In genomic region chr7:105496501-105496900, GRCh38 we compare ENCODE assay signal across 13 cellular contexts. TPM values are rescaled to one million over a fixed set of nuclear protein-coding genes. Genes with fewer than 3 reads are reported as not detected.
A peak's percentile ranks its signal among the peaks of the same experiment; 100 is the strongest.
DNase-seq lines count a peak whose midpoint lies in the region; ATAC-seq and TF ChIP-seq lines count a peak whose summit lies in the region.
"Had no signal": no experiment of that assay in that cellular context is flagged by ENCODE, and none has a peak within 500 bp of the region (broad histone marks: within the 10 kb centered on the region; RNA-seq: fewer than 3 reads in every experiment).

No MANE protein-coding gene starts in this region.

- no peaks in the 10 kb centered on the region for H3K9me3 ChIP-seq in lung (ENCODE audit: control insufficient read depth in 2 of 2, insufficient read depth in 1 of 2, low read length in 1 of 2)
- H3K9me3 ChIP-seq: suprapubic skin had no signal

- H3K36me3 Mint-ChIP-seq in T-cell = peaks cover 22% of the 10 kb centered on the region

- no peak overlapping the region for H3K4me3 ChIP-seq in AG04449 (ENCODE audit: low read depth, low read length)
- H3K4me3 ChIP-seq in lung = no peak overlapping the region
- H3K4me3 ChIP-seq: suprapubic skin had no signal

- H3K4me3 Mint-ChIP-seq in T-cell = no peak overlapping the region
- H3K4me3 Mint-ChIP-seq: activated naive CD8-positive, alpha-beta T cell; nephron had no signal

- POLR2A ChIA-PET in AG04449 (lab: Yijun Ruan, JAX) (no interaction called here), T-cell (lab: Charles Lee) (no interaction called here)

- peak; percentile 36 for ATAC-seq in lung (ENCODE audit: insufficient read depth, low FRiP score)
- no peak for ATAC-seq in HG02852 (IDR thresholded peaks at IDR 0.05; ENCODE audit: unreplicated experiment)
- ATAC-seq in T-cell (replicated peaks in 1 of 4) = no peak

- DNase-seq in AG04449 (ENCODE audit: low read depth, low spot score) (peak; percentile 19), M059J (ENCODE audit: low read depth) (peak; percentile 14), dermis blood vessel endothelial cell (peak; percentile 69), lung (ENCODE audit: low spot score) (no peak), HuH-7 (ENCODE audit: low spot score) (no peak), T-cell (no peak), D341Med (ENCODE audit: low spot score) (no peak)
- DNase-seq: activated CD4-positive, alpha-beta T cell treated with anti-CD3 and anti-CD28 coated beads for 4 hours; activated T-cell treated with anti-CD3 and anti-CD28 coated beads, Interleukin-2, amount 50 U/mL, for 1 hour had no signal

- H3K9me3 Mint-ChIP-seq in T-cell = no peaks in the 10 kb centered on the region
- H3K9me3 Mint-ChIP-seq: nephron had no signal

- no peaks in the 10 kb centered on the region for H3K4me1 ChIP-seq in lung (ENCODE audit: control insufficient read depth in 2 of 2, insufficient read depth in 2 of 2, low read length in 2 of 2)
- H3K4me1 ChIP-seq: suprapubic skin had no signal

- 65 to 87% methylated on average over 2 of the region's 2 CpGs for WGBS in lung, 2 donors

- TF ChIP-seq CTCF in AG04449 (IDR thresholded peaks at IDR 0.05; ENCODE audit: insufficient read depth, low read length, missing control alignments) = no peak
- TF ChIP-seq CTCF in lung (IDR thresholded peaks at IDR 0.05; ENCODE audit: control extremely low read depth, extremely low read depth) = no peak

- H3K4me1 Mint-ChIP-seq in T-cell = no peaks in the 10 kb centered on the region
- H3K4me1 Mint-ChIP-seq: nephron had no signal

- no peaks in the 10 kb centered on the region for H3K27me3 ChIP-seq in lung (ENCODE audit: control insufficient read depth, insufficient read depth)
- H3K27me3 ChIP-seq: suprapubic skin had no signal

- H3K27ac ChIP-seq in lung (ENCODE audit: low read depth in 1 of 2, low read length in 1 of 2) = no peak overlapping the region
- H3K27ac ChIP-seq: suprapubic skin had no signal

- no peaks in the 10 kb centered on the region for H3K27me3 Mint-ChIP-seq in T-cell
- H3K27me3 Mint-ChIP-seq: activated naive CD8-positive, alpha-beta T cell had no signal

- CTCF ChIA-PET in AG04449 (lab: Yijun Ruan, JAX) = interaction anchor here (0.5 to 2.1 kb wide), 5 partner anchors 35 to 600 kb away, joined by 3 to 6 read pairs (median 4); partner anchors contain the start of gene RINT1
- CTCF ChIA-PET in T-cell (lab: Charles Lee) = no interaction called here

- H3K36me3 ChIP-seq in lung (ENCODE audit: control insufficient read depth in 2 of 2, insufficient read depth in 2 of 2, low read length in 2 of 2) = peaks cover 4 to 6% of the 10 kb centered on the region in 2 donors

- H3K27ac Mint-ChIP-seq in T-cell = no peak overlapping the region
- H3K27ac Mint-ChIP-seq: activated naive CD8-positive, alpha-beta T cell; nephron had no signal

RNA-seq across cellular contexts. Expression of gene PUS7, which starts 25.6 kb away (rescaled TPM):
- total RNA-seq in M059J (2014; rRNA removed; shearing (Covaris generic)) = 17.1 and 19.1 TPM in 2 replicates
- total RNA-seq in dermis blood vessel endothelial cell (35.1 and 36.3 TPM in 2 replicates), lung (10 to 100 TPM; 12.4 to 16.7 TPM), T-cell (10 to 100 TPM in 1 of 5 donors, 1 to 10 TPM in 4; 3.6 to 10.2 (median 5.7) TPM)
- 1 to 10 TPM; 5.0 to 9.2 TPM for polyA plus RNA-seq in lung

RNA-seq across cellular contexts. Expression of gene RINT1, which starts 35.5 kb away (rescaled TPM):
- 10.3 and 14.2 TPM in 2 replicates for total RNA-seq in M059J (2014; rRNA removed; shearing (Covaris generic))
- 11.9 and 18.4 TPM in 2 replicates for total RNA-seq in dermis blood vessel endothelial cell
- total RNA-seq in lung = 10 to 100 TPM; 16.0 to 21.9 TPM
- polyA plus RNA-seq in lung = 10 to 100 TPM in 1 of 2 donors, 1 to 10 TPM in 1; 8.4 to 20.2 TPM
- total RNA-seq in T-cell = 10 to 100 TPM; 22.5 to 30.4 (median 25.2) TPM

Comparison
In these comparisons a context has a peak if more than half of its experiments do, and no peak if none do; other contexts are left out.
1. DNase-seq: peak in AG04449 (single experiment), M059J (single experiment) and dermis blood vessel endothelial cell (single experiment); none in lung (single experiment), HuH-7 (single experiment), T-cell (0 of 34) and D341Med (single experiment).